24 cellular contexts compared by ENCODE assay signal in the genomic region with DNA sequence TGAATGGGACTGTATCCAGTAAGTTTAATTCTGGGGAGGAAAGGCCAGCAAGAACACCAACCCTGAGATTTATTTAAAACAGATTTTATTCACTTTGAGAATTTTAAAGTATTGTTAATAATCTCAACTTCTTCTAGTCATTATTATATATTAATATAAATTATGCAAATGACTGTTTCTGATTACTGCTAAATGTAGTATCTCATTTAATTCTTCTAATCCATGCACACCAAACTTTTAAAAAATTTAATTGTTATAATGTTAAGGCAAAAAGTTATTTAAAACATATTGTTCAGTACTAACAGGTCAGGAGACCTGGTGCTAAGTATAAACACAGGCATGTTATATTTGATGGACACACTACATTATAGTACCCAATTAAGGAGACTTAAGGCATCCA.
"Had no signal": no experiment of that assay in that cellular context is flagged by ENCODE, and none has a peak within 500 bp of the region (broad histone marks: within the 10 kb centered on the region; RNA-seq: fewer than 3 reads in every experiment).

No MANE protein-coding gene starts in this region.

- H3K9me3 ChIP-seq: psoas muscle, right lobe of liver, sigmoid colon, stomach, thoracic aorta, thyroid gland, tibial nerve, upper lobe of left lung, vagina had no signal

- DNase-seq: naive thymus-derived CD4-positive, alpha-beta T cell; natural killer cell; psoas muscle; right cardiac atrium; right lobe of liver; sigmoid colon; small intestine; stimulated activated CD4-positive, alpha-beta T cell treated with anti-CD3 and anti-CD28 coated beads, Interleukin-15, amount 100 ng/mL, for 24 hours; stimulated activated CD4-positive, alpha-beta T cell treated with anti-CD3 and anti-CD28 coated beads, Interleukin-2, amount 100 ng/mL, for 24 hours; stimulated activated CD4-positive, alpha-beta T cell treated with anti-CD3 and anti-CD28 coated beads, Interleukin-2, amount 100 ng/mL, for 48 hours; stimulated activated CD4-positive, alpha-beta T cell treated with anti-CD3 and anti-CD28 coated beads, Interleukin-4, amount 100 ng/mL, for 24 hours; stimulated activated naive B cell treated with anti-CD40 and anti-IgM and Interleukin-4, amounts not matched to agents 10 μg/mL and 1 μg/mL and 100 μg/mL, for 72 hours; stimulated activated naive CD4-positive, alpha-beta T cell treated with Interleukin-2 at 50 U/mL for 16 hours; stomach; thyroid gland; trophoblast cell; upper lobe of left lung had no signal

- H3K4me3 ChIP-seq: neural progenitor cell, psoas muscle, right lobe of liver, sigmoid colon, stomach, thoracic aorta, thyroid gland, tibial nerve, upper lobe of left lung, vagina had no signal

- H3K36me3 ChIP-seq: right lobe of liver, sigmoid colon, thyroid gland, tibial nerve, upper lobe of left lung, vagina had no signal

- FAIRE-seq: small intestine, urothelium cell line had no signal

- H3K27ac ChIP-seq: neural progenitor cell, parathyroid adenoma, psoas muscle, right lobe of liver, sigmoid colon, stomach, thoracic aorta, thyroid gland, tibial nerve, upper lobe of left lung, vagina had no signal

- H3K27me3 ChIP-seq: neural progenitor cell, right lobe of liver, sigmoid colon, stomach, thyroid gland, tibial nerve, upper lobe of left lung, vagina had no signal

- H3K4me1 ChIP-seq: neural progenitor cell, parathyroid adenoma, psoas muscle, right lobe of liver, thyroid gland, tibial nerve had no signal

- ATAC-seq: naive thymus-derived CD4-positive, alpha-beta T cell; natural killer cell; right cardiac atrium; right lobe of liver; stimulated activated effector memory CD8-positive, alpha-beta T cell treated with anti-CD3 and anti-CD28 coated beads, Interleukin-12 subunit alpha, Interleukin-12 subunit beta, amount 100 ng/mL, for 72 hours; stimulated activated naive B cell treated with anti-CD40 and anti-IgM and Interleukin-4, amounts not matched to agents 10 μg/mL and 1 μg/mL and 100 μg/mL, for 72 hours had no signal
